15 cellular contexts compared by ENCODE assay signal in genomic region chr11:85257837-85258236, GRCh38.
"Had no signal": no experiment of that assay in that cellular context is flagged by ENCODE, and none has a peak within 500 bp of the region (broad histone marks: within the 10 kb centered on the region; RNA-seq: fewer than 3 reads in every experiment).

No MANE protein-coding gene starts in this region.

- DNase-seq: activated CD4-positive, alpha-beta T cell treated with anti-CD3 and anti-CD28 coated beads, Interleukin-2, amount 10 ng/mL, durations not matched to agents 7 days and 5 days; activated CD4-positive, CD25-positive, alpha-beta regulatory T cell treated with anti-CD3 and anti-CD28 coated beads, Interleukin-2, amount 50 U/mL, for 72 hours; activated gamma-delta T cell treated with Interleukin-2 at 50 U/mL for 16 hours; activated T-cell treated with anti-CD3 and anti-CD28 coated beads, Interleukin-2, amount 50 U/mL, for 1 hour; aorta; heart left ventricle; left colon; mesenchymal stem cell; nephron progenitor cell; pancreas; psoas muscle; spleen; stimulated activated CD4-positive, alpha-beta T cell treated with anti-CD3 and anti-CD28 coated beads, Interleukin-4, amount 100 ng/mL, for 24 hours; stimulated activated naive CD4-positive, alpha-beta T cell treated with Interleukin-2 at 50 U/mL for 16 hours; WERI-Rb-1 had no signal

- ATAC-seq: heart left ventricle, left colon, pancreas, psoas muscle had no signal
